ENCODE assay signal across 14 cellular contexts in genomic region chr3:4996771-4997291, GRCh38. TPM values are rescaled to one million over a fixed set of nuclear protein-coding genes. Genes with fewer than 3 reads are reported as not detected.
DNase-seq lines count a peak whose midpoint lies in the region; ATAC-seq lines count a peak whose summit lies in the region.
"Had no signal": no experiment of that assay in that cellular context is flagged by ENCODE, and none has a peak within 500 bp of the region (broad histone marks: within the 10 kb centered on the region; RNA-seq: fewer than 3 reads in every experiment).

No MANE protein-coding gene starts in this region.

- no peaks in the 10 kb centered on the region for H3K36me3 Mint-ChIP-seq in activated T-cell treated with anti-CD3 and anti-CD28 coated beads, Interleukin-2, amount 50 U/mL, for 72 hours (ENCODE audit: insufficient read depth in 2 of 2)
- H3K36me3 Mint-ChIP-seq in activated naive CD8-positive, alpha-beta T cell treated with anti-CD3 and anti-CD28 coated beads, Interleukin-2, amount 10 ng/mL, durations not matched to agents 7 days and 5 days: peaks cover 2% of the 10 kb centered on the region

- POLR2A ChIA-PET in activated naive CD8-positive, alpha-beta T cell treated with anti-CD3 and anti-CD28 coated beads, Interleukin-2, amount 10 ng/mL, durations not matched to agents 7 days and 5 days (lab: Charles Lee): interaction anchor here (0.6 to 32.3 kb wide), 5 partner anchors 14 to 61 kb away, joined by 3 to 734 read pairs (median 3); partner anchors contain the start of gene BHLHE40

- no peak overlapping the region for H3K27ac Mint-ChIP-seq in activated T-cell treated with anti-CD3 and anti-CD28 coated beads, Interleukin-2, amount 50 U/mL, for 72 hours
- peak overlapping the region; percentile 56 for H3K27ac Mint-ChIP-seq in activated naive CD8-positive, alpha-beta T cell treated with anti-CD3 and anti-CD28 coated beads, Interleukin-2, amount 10 ng/mL, durations not matched to agents 7 days and 5 days
- no peak overlapping the region for H3K27ac Mint-ChIP-seq in stimulated activated naive CD8-positive, alpha-beta T cell treated with anti-CD3 and anti-CD28 coated beads, Interleukin-15, amount 100 ng/mL, for 72 hours

- peak overlapping the region; percentile 97 for H3K27ac ChIP-seq in mesodermal cell (ENCODE audit: low read depth, low read length, severe bottlenecking)
- H3K27ac ChIP-seq: lower lobe of right lung had no signal

- peaks cover 52% of the 10 kb centered on the region for H3K4me1 ChIP-seq in mesodermal cell (ENCODE audit: control insufficient read depth, insufficient read depth, low read length, poor library complexity, severe bottlenecking)
- H3K4me1 ChIP-seq: lower lobe of right lung had no signal

- H3K27me3 Mint-ChIP-seq in activated T-cell treated with anti-CD3 and anti-CD28 coated beads, Interleukin-2, amount 50 U/mL, for 72 hours (ENCODE audit: low read depth): no peaks in the 10 kb centered on the region
- H3K27me3 Mint-ChIP-seq in activated naive CD8-positive, alpha-beta T cell treated with anti-CD3 and anti-CD28 coated beads, Interleukin-2, amount 10 ng/mL, durations not matched to agents 7 days and 5 days: no peaks in the 10 kb centered on the region
- H3K27me3 Mint-ChIP-seq in stimulated activated naive CD8-positive, alpha-beta T cell treated with anti-CD3 and anti-CD28 coated beads, Interleukin-15, amount 100 ng/mL, for 72 hours: no peaks in the 10 kb centered on the region
- H3K27me3 Mint-ChIP-seq: activated T-cell treated with anti-CD3 and anti-CD28 coated beads, Interleukin-2, amount 50 U/mL, for 24 hours had no signal

- 78 to 89% methylated on average over 8 to 10 of the region's 11 CpGs for WGBS in mesodermal cell (ENCODE audit: insufficient coverage in 2 of 2), 2 experiments

- no peak for DNase-seq in activated T-cell treated with anti-CD3 and anti-CD28 coated beads, Interleukin-2, amount 50 U/mL, for 72 hours
- no peak for DNase-seq in activated T-cell treated with anti-CD3 and anti-CD28 coated beads for 4 hours
- DNase-seq in activated naive CD8-positive, alpha-beta T cell treated with anti-CD3 and anti-CD28 coated beads, Interleukin-2, amount 10 ng/mL, durations not matched to agents 7 days and 5 days: no peak
- no peak for DNase-seq in stimulated activated naive CD8-positive, alpha-beta T cell treated with anti-CD3 and anti-CD28 coated beads, Interleukin-15, amount 100 ng/mL, for 72 hours
- DNase-seq in iPS-NIHi11 (ENCODE audit: low spot score): no peak
- no peak for DNase-seq in NK-92 treated with Interleukin-12 subunit alpha and Interleukin-12 subunit beta, amount 100 ng/mL, for 24 hours (lab: John Stamatoyannopoulos, UW)
- no peak for DNase-seq in activated naive CD4-positive, alpha-beta T cell (lab: John Stamatoyannopoulos, UW)
- DNase-seq: activated T-cell treated with anti-CD3 and anti-CD28 coated beads, Interleukin-2, amount 50 U/mL, for 24 hours; Calu3; dermis blood vessel endothelial cell; lower lobe of right lung; SK-N-SH; small intestine had no signal

- H3K4me3 Mint-ChIP-seq in activated T-cell treated with anti-CD3 and anti-CD28 coated beads, Interleukin-2, amount 50 U/mL, for 72 hours: no peak overlapping the region
- no peak overlapping the region for H3K4me3 Mint-ChIP-seq in activated naive CD8-positive, alpha-beta T cell treated with anti-CD3 and anti-CD28 coated beads, Interleukin-2, amount 10 ng/mL, durations not matched to agents 7 days and 5 days
- H3K4me3 Mint-ChIP-seq in stimulated activated naive CD8-positive, alpha-beta T cell treated with anti-CD3 and anti-CD28 coated beads, Interleukin-15, amount 100 ng/mL, for 72 hours: no peak overlapping the region
- H3K4me3 Mint-ChIP-seq: activated T-cell treated with anti-CD3 and anti-CD28 coated beads, Interleukin-2, amount 50 U/mL, for 24 hours had no signal

- peaks cover 64% of the 10 kb centered on the region for H3K4me1 Mint-ChIP-seq in activated T-cell treated with anti-CD3 and anti-CD28 coated beads, Interleukin-2, amount 50 U/mL, for 72 hours (ENCODE audit: low read depth)
- H3K4me1 Mint-ChIP-seq in activated naive CD8-positive, alpha-beta T cell treated with anti-CD3 and anti-CD28 coated beads, Interleukin-2, amount 10 ng/mL, durations not matched to agents 7 days and 5 days: peaks cover 35% of the 10 kb centered on the region
- peaks cover 63% of the 10 kb centered on the region for H3K4me1 Mint-ChIP-seq in stimulated activated naive CD8-positive, alpha-beta T cell treated with anti-CD3 and anti-CD28 coated beads, Interleukin-15, amount 100 ng/mL, for 72 hours

- ATAC-seq in activated T-cell treated with anti-CD3 and anti-CD28 coated beads, Interleukin-2, amount 50 U/mL, for 72 hours (replicated peaks in 1 of 2): peak; percentile 32 to 51
- ATAC-seq in activated naive CD8-positive, alpha-beta T cell treated with anti-CD3 and anti-CD28 coated beads, Interleukin-2, amount 10 ng/mL, durations not matched to agents 7 days and 5 days (ENCODE audit: low read depth): peak; percentile 77
- ATAC-seq in stimulated activated naive CD8-positive, alpha-beta T cell treated with anti-CD3 and anti-CD28 coated beads, Interleukin-15, amount 100 ng/mL, for 72 hours: peak; percentile 81
- ATAC-seq: lower lobe of right lung had no signal

- H3K9me3 ChIP-seq in mesodermal cell (ENCODE audit: control insufficient read depth, low read length): no peaks in the 10 kb centered on the region
- H3K9me3 ChIP-seq: lower lobe of right lung, SK-N-SH had no signal

- H3K36me3 ChIP-seq in mesodermal cell (ENCODE audit: control insufficient read depth, insufficient read depth, low read length): no peaks in the 10 kb centered on the region
- H3K36me3 ChIP-seq: lower lobe of right lung had no signal

- H3K4me3 ChIP-seq in mesodermal cell (ENCODE audit: extremely low read depth, insufficient read depth, low read length, poor library complexity, severe bottlenecking): no peak overlapping the region
- H3K4me3 ChIP-seq: lower lobe of right lung had no signal

- no peaks in the 10 kb centered on the region for H3K9me3 Mint-ChIP-seq in activated T-cell treated with anti-CD3 and anti-CD28 coated beads, Interleukin-2, amount 50 U/mL, for 72 hours
- H3K9me3 Mint-ChIP-seq in activated naive CD8-positive, alpha-beta T cell treated with anti-CD3 and anti-CD28 coated beads, Interleukin-2, amount 10 ng/mL, durations not matched to agents 7 days and 5 days: no peaks in the 10 kb centered on the region
- H3K9me3 Mint-ChIP-seq in stimulated activated naive CD8-positive, alpha-beta T cell treated with anti-CD3 and anti-CD28 coated beads, Interleukin-15, amount 100 ng/mL, for 72 hours: no peaks in the 10 kb centered on the region
- H3K9me3 Mint-ChIP-seq: activated T-cell treated with anti-CD3 and anti-CD28 coated beads, Interleukin-2, amount 50 U/mL, for 24 hours had no signal

RNA-seq across cellular contexts. Expression of gene BHLHE40, which starts 17.6 kb away (rescaled TPM):
- 100 to 1,000 TPM; 303 to 440 TPM for total RNA-seq in activated T-cell treated with anti-CD3 and anti-CD28 coated beads, Interleukin-2, amount 50 U/mL, for 72 hours
- 100 to 1,000 TPM; 208 to 225 TPM for total RNA-seq in activated naive CD8-positive, alpha-beta T cell treated with anti-CD3 and anti-CD28 coated beads, Interleukin-2, amount 10 ng/mL, durations not matched to agents 7 days and 5 days
- 32.8 TPM for polyA plus RNA-seq in mesodermal cell (2013, experiment 1 of 2)
- polyA plus RNA-seq in mesodermal cell (2013, experiment 2 of 2): 26.5 TPM
